ENCODE assay signal across 8 cellular contexts in the genomic region with DNA sequence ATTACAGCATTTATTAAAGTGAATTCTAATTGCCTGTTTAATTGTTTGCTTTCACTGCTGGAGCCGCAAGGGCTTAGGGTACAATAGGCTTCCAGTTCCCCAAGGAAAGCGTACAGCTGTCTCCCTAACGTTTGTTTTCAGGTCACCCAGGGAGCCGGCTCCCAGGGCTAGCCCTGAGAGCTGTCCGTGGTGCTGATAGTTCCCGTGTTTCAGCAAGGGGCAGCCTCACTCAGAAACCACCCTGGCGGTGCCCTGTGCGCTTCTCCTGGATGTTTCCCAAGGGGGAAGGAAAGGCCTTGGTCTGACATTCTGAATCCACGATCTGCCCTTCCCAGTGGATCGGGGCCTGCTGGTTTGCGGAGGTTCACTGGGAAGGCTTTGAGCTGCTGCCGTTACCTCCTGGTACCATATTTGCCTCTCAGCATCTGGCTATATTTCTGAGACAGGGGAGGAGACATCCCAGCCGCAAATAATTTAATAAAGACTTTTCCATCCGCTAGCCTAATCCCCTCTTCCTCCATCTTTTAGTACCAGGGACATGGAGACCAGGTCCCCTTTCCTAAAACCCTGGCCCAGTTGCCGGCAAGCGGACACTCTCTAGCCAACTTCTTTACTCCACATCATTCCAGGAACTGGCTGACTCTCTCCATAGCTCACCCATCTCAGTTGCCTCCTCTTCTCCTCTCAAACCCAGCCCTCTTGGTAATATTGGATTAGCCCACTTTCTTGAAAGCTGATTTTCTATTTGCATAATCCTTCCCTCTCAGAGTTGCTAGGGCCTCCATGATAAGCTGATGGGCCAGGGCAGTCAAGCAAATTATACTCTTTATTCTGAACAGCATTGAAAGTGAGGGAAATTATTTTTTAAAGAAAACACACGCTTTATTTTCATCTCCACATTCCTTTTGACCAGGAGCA.
DNase-seq lines count a peak whose midpoint lies in the region; ATAC-seq and TF ChIP-seq lines count a peak whose summit lies in the region.

No MANE protein-coding gene starts in this region.

- no peak for ATAC-seq in left cardiac atrium

- TF ChIP-seq CTCF in HEK293 (tag by site-specific recombination; IDR thresholded peaks at IDR 0.05) (no peak), thyroid gland (IDR thresholded peaks at IDR 0.05) (no peak)

- H3K36me3 ChIP-seq in HEK293 (ENCODE audit: control insufficient read depth in 2 of 2, insufficient read depth in 1 of 2, low read length in 2 of 2) (no peaks in the 10 kb centered on the region), thyroid gland (no peaks in the 10 kb centered on the region)

- DNase-seq in AG20443 (ENCODE audit: low spot score) (peak; percentile 71), SW480 (ENCODE audit: low spot score) (peak; percentile 43), left cardiac atrium (peak; percentile 51), thyroid gland (peak; percentile 47 to 74), NCI-H774 (lab: John Stamatoyannopoulos, UW) (no peak), SKM-1 treated with dmso at 0.1 percent for 144 hours (lab: John Stamatoyannopoulos, UW; ENCODE audit: unreplicated experiment) (no peak), SKM-1 (lab: John Stamatoyannopoulos, UW; ENCODE audit: unreplicated experiment) (no peak)

- H3K9me3 ChIP-seq in HEK293 (ENCODE audit: control insufficient read depth, insufficient read depth, low read depth, low read length): no peaks in the 10 kb centered on the region
- H3K9me3 ChIP-seq in thyroid gland: no peaks in the 10 kb centered on the region

- H3K4me1 ChIP-seq in HEK293 (ENCODE audit: control insufficient read depth, insufficient read depth, low read length): no peaks in the 10 kb centered on the region
- H3K4me1 ChIP-seq in thyroid gland: no peaks in the 10 kb centered on the region

- CTCF ChIA-PET in HEK293 (lab: Yijun Ruan, JAX): interaction anchor here (0.7 kb wide), 1 partner anchor 323 kb away, joined by 4 read pairs; no protein-coding TSS in a partner anchor

- no peak overlapping the region for H3K27ac ChIP-seq in HEK293 (ENCODE audit: extremely low read depth, low read depth, low read length)
- no peak overlapping the region for H3K27ac ChIP-seq in thyroid gland

- WGBS in thyroid gland, 2 donors: 35 to 48% methylated on average over 11 to 15 of the region's 17 CpGs

- POLR2A ChIA-PET in HEK293 (lab: Yijun Ruan, JAX): no interaction called here

- no peaks in the 10 kb centered on the region for H3K27me3 ChIP-seq in thyroid gland

- H3K4me3 ChIP-seq in HEK293 (ENCODE audit: low read depth, low read length) (no peak overlapping the region), thyroid gland (replicated peaks in 1 of 3) (no peak overlapping the region)

- peak in 1 of 2 donors; percentile 8 for TF ChIP-seq POLR2A in thyroid gland (IDR thresholded peaks at IDR 0.05)

- intact Hi-C loops in left cardiac atrium (cut with DNase I): no loop called here
- intact Hi-C loops in thyroid gland (cut with DNase I): no loop called here

TF ChIP-seq in HEK293, 187 proteins besides CTCF, POLR2A, EP300 and RAD21:
- TF ChIP-seq ZBTB21 (tag by site-specific recombination; IDR thresholded peaks at IDR 0.05) (no peak), TCF7L2 (IDR thresholded peaks at IDR 0.05; ENCODE audit: borderline replicate concordance, low read depth, low read length) (no peak), ZNF544 (tag by site-specific recombination; IDR thresholded peaks at IDR 0.05) (no peak), ZNF248 (tag by site-specific recombination; IDR thresholded peaks at IDR 0.05) (no peak), ZIC2 (tag by site-specific recombination; IDR thresholded peaks at IDR 0.05) (peak; percentile 33; the same call in 1 of the 2 replicates), ZNF777 (tag by site-specific recombination; IDR thresholded peaks at IDR 0.05; ENCODE audit: borderline replicate concordance) (no peak), ZNF202 (tag by site-specific recombination; IDR thresholded peaks at IDR 0.05; ENCODE audit: borderline replicate concordance) (no peak), GLIS1 (tag by site-specific recombination; IDR thresholded peaks at IDR 0.05) (peak; percentile 54), ZBTB7A (tag by site-specific recombination; IDR thresholded peaks at IDR 0.05; ENCODE audit: low read depth) (no peak), ZNF707 (tag by site-specific recombination; IDR thresholded peaks at IDR 0.05) (no peak), ZNF211 (tag by site-specific recombination; IDR thresholded peaks at IDR 0.05; ENCODE audit: low read depth) (no peak), ZNF157 (tag by site-specific recombination; IDR thresholded peaks at IDR 0.05) (no peak), ZNF266 (tag by site-specific recombination; IDR thresholded peaks at IDR 0.05; ENCODE audit: low read depth) (no peak), ZNF791 (tag by site-specific recombination; IDR thresholded peaks at IDR 0.05) (no peak), ZNF350 (tag by site-specific recombination; IDR thresholded peaks at IDR 0.05) (no peak), IKZF3 (tag by site-specific recombination; IDR thresholded peaks at IDR 0.05) (no peak)
- TF ChIP-seq, protein P1, sequence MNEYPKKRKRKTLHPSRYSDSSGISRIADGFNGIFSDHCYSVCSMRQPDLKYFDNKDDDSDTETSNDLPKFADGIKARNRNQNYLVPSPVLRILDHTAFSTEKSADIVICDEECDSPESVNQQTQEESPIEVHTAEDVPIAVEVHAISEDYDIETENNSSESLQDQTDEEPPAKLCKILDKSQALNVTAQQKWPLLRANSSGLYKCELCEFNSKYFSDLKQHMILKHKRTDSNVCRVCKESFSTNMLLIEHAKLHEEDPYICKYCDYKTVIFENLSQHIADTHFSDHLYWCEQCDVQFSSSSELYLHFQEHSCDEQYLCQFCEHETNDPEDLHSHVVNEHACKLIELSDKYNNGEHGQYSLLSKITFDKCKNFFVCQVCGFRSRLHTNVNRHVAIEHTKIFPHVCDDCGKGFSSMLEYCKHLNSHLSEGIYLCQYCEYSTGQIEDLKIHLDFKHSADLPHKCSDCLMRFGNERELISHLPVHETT (tag by site-specific recombination; IDR thresholded peaks at IDR 0.05): no peak
- TF ChIP-seq, protein P2, sequence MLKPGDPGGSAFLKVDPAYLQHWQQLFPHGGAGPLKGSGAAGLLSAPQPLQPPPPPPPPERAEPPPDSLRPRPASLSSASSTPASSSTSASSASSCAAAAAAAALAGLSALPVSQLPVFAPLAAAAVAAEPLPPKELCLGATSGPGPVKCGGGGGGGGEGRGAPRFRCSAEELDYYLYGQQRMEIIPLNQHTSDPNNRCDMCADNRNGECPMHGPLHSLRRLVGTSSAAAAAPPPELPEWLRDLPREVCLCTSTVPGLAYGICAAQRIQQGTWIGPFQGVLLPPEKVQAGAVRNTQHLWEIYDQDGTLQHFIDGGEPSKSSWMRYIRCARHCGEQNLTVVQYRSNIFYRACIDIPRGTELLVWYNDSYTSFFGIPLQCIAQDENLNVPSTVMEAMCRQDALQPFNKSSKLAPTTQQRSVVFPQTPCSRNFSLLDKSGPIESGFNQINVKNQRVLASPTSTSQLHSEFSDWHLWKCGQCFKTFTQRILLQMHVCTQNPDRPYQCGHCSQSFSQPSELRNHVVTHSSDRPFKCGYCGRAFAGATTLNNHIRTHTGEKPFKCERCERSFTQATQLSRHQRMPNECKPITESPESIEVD (tag by site-specific recombination; IDR thresholded peaks at IDR 0.05): no peak
- TF ChIP-seq, protein P3, sequence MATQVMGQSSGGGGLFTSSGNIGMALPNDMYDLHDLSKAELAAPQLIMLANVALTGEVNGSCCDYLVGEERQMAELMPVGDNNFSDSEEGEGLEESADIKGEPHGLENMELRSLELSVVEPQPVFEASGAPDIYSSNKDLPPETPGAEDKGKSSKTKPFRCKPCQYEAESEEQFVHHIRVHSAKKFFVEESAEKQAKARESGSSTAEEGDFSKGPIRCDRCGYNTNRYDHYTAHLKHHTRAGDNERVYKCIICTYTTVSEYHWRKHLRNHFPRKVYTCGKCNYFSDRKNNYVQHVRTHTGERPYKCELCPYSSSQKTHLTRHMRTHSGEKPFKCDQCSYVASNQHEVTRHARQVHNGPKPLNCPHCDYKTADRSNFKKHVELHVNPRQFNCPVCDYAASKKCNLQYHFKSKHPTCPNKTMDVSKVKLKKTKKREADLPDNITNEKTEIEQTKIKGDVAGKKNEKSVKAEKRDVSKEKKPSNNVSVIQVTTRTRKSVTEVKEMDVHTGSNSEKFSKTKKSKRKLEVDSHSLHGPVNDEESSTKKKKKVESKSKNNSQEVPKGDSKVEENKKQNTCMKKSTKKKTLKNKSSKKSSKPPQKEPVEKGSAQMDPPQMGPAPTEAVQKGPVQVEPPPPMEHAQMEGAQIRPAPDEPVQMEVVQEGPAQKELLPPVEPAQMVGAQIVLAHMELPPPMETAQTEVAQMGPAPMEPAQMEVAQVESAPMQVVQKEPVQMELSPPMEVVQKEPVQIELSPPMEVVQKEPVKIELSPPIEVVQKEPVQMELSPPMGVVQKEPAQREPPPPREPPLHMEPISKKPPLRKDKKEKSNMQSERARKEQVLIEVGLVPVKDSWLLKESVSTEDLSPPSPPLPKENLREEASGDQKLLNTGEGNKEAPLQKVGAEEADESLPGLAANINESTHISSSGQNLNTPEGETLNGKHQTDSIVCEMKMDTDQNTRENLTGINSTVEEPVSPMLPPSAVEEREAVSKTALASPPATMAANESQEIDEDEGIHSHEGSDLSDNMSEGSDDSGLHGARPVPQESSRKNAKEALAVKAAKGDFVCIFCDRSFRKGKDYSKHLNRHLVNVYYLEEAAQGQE (tag by site-specific recombination; IDR thresholded peaks at IDR 0.05): peak; percentile 95

Comparison
In these comparisons a context has a peak if more than half of its experiments do, and no peak if none do; other contexts are left out.
1. DNase-seq: peak in AG20443 (single experiment), SW480 (single experiment), left cardiac atrium (single experiment) and thyroid gland (2 of 2); none in NCI-H774 (single experiment), SKM-1 treated with dmso at 0.1 percent for 144 hours (single experiment) and SKM-1 (single experiment).